ENCODE assay signal across 8 cellular contexts in the genomic region with DNA sequence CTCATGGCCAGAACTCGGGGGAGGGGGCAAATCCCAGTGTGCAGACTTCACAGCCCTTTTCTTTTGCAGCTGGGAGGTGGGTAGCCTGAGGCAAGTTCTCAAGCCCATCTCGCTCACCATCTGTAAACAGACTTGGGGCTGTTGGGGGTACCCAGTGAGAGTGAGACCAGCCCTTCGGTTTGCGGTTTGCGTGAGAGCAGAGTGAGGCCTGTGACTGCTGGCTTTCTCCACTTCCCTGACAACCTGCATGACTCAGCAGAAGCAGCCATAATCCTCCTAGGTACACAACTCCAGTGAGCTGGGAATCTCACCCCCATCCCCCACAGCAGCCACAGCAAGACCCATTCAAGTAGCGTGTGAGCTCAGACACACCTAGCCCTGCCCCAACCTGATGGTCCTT.
DNase-seq lines count a peak whose midpoint lies in the region; ATAC-seq and TF ChIP-seq lines count a peak whose summit lies in the region.
"Not testable (repeated sequence)": the region's sequence is repeated elsewhere in the genome, so short reads cannot be mapped to it uniquely, and the experiment has no call there.

No MANE protein-coding gene starts in this region.

- not testable (repeated sequence) for ATAC-seq in PC-3

- H3K36me3 ChIP-seq in HEK293 (ENCODE audit: control insufficient read depth in 2 of 2, insufficient read depth in 1 of 2, low read length in 2 of 2): not testable (repeated sequence)
- peaks cover 30% of the 10 kb centered on the region for H3K36me3 ChIP-seq in PC-3 (ENCODE audit: low read depth, low read length)

- intact Hi-C loops in PC-3 (cut with micrococcal nuclease): loop anchor here (2.0 kb wide), 1 partner anchor 36 kb away; no protein-coding TSS in a partner anchor
- intact Hi-C loops in posterior vena cava (cut with DNase I): not testable (repeated sequence)

- not testable (repeated sequence) for H3K4me1 ChIP-seq in HEK293 (ENCODE audit: control insufficient read depth, insufficient read depth, low read length)
- peaks cover 26% of the 10 kb centered on the region for H3K4me1 ChIP-seq in PC-3 (ENCODE audit: insufficient read depth, low read length)

- DNase-seq in ELF-1 (ENCODE audit: low read depth, low spot score) (peak; percentile 94), NCI-H1417 (lab: John Stamatoyannopoulos, UW) (peak in 2 of 3 experiments; percentile 6 to 33), PC-3 (peak; percentile 79), UCSD-AML1 (lab: John Stamatoyannopoulos, UW; ENCODE audit: unreplicated experiment) (peak; percentile 7), epithelial cell of esophagus (ENCODE audit: low read depth) (peak; percentile 22), posterior vena cava (ENCODE audit: low spot score) (peak; percentile 54)

- peak overlapping the region; percentile 53 for H3K27ac ChIP-seq in C4-2B
- H3K27ac ChIP-seq in HEK293 (ENCODE audit: extremely low read depth, low read depth, low read length): not testable (repeated sequence)
- H3K27ac ChIP-seq in PC-3 (ENCODE audit: low read length): peak overlapping the region; percentile 100

- peak overlapping the region; percentile 37 for H2AFZ ChIP-seq in PC-3 (ENCODE audit: low read length)

- peak overlapping the region; percentile 100 for H3K9ac ChIP-seq in PC-3 (ENCODE audit: low read length)

- not testable (repeated sequence) for H3K4me3 ChIP-seq in HEK293 (ENCODE audit: low read depth, low read length); epithelial cell of esophagus (ENCODE audit: low read length)
- peak overlapping the region; percentile 79 for H3K4me3 ChIP-seq in PC-3 (ENCODE audit: low read length)

- CTCF ChIA-PET in HEK293 (lab: Yijun Ruan, JAX); PC-3 (lab: Charles Lee): not testable (repeated sequence)

- not testable (repeated sequence) for H4K20me1 ChIP-seq in PC-3 (ENCODE audit: low read length)

- TF ChIP-seq CTCF in C4-2B (conservative IDR thresholded peaks at IDR 0.05); HEK293 (tag by site-specific recombination; IDR thresholded peaks at IDR 0.05); PC-3 (conservative IDR thresholded peaks at IDR 0.05; ENCODE audit: low read depth, low read length); epithelial cell of esophagus (IDR thresholded peaks at IDR 0.05; ENCODE audit: insufficient read depth, low read depth, low read length, missing control alignments): not testable (repeated sequence)

- H3F3A ChIP-seq in PC-3 (ENCODE audit: low read length, unreplicated experiment): not testable (repeated sequence)

- peak overlapping the region; percentile 76 for H3K4me2 ChIP-seq in PC-3 (ENCODE audit: low read length)

- peaks cover 47% of the 10 kb centered on the region for H3K79me2 ChIP-seq in PC-3 (ENCODE audit: low read length)

- H3K9me2 ChIP-seq in PC-3 (replicated peaks; ENCODE audit: low read length): not testable (repeated sequence)

- BruUV-seq in PC-3 (replicated peaks; lab: Mats Ljungman, UMichigan): not testable (repeated sequence)

- POLR2A ChIA-PET in HEK293 (lab: Yijun Ruan, JAX); PC-3 (lab: Charles Lee; ENCODE audit: unreplicated experiment): not testable (repeated sequence)

- H3K9me3 ChIP-seq in HEK293 (ENCODE audit: control insufficient read depth, insufficient read depth, low read depth, low read length): not testable (repeated sequence)
- peaks cover 27% of the 10 kb centered on the region for H3K9me3 ChIP-seq in PC-3 (ENCODE audit: low read length)

- not testable (repeated sequence) for H3K27me3 ChIP-seq in PC-3 (ENCODE audit: low read length)

TF ChIP-seq in HEK293, 187 proteins besides CTCF, POLR2A, EP300 and RAD21:
- peak; percentile 26 for TF ChIP-seq SETDB1 (IDR thresholded peaks at IDR 0.05; ENCODE audit: insufficient read length, low read length)

Comparison
In these comparisons a context has a peak if more than half of its experiments do, and no peak if none do; other contexts are left out.
1. DNase-seq: peak in every context shown above with its lines; median percentile 94 in ELF-1; 79 in PC-3; 54 in posterior vena cava; 22 in epithelial cell of esophagus; 20 in NCI-H1417; 7 in UCSD-AML1.